Comparison of ENCODE assay signal across 17 cellular contexts in the genomic region with DNA sequence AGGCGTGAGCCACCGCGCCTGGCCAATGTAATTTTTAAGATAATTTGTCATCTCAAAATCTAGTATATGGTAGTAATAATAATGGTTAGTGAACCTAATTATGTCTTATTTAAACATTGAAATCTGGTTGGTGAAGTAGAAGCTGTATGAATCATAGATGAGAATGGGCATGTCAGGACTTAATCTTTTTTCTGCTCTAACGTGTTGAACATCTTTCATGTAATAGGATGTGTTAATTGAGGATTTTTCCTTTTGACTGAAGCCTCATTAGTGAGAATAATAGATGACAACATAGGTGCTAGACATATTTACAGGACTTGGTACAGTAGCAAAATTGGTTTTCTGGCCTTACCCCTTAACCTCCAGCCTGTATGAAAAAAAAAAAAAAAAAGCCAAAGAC.
DNase-seq lines count a peak whose midpoint lies in the region; ATAC-seq, FAIRE-seq and TF ChIP-seq lines count a peak whose summit lies in the region.
"Had no signal": no experiment of that assay in that cellular context is flagged by ENCODE, and none has a peak within 500 bp of the region (broad histone marks: within the 10 kb centered on the region; RNA-seq: fewer than 3 reads in every experiment).

No MANE protein-coding gene starts in this region.

- CTCF ChIA-PET in RWPE1 (lab: Yijun Ruan, JAX): no interaction called here

- no peak overlapping the region for H3K4me3 ChIP-seq in bronchial epithelial cell (ENCODE audit: low read depth, low read length)
- H3K4me3 ChIP-seq: HAP-1 had no signal

- DNase-seq in RWPE1 (ENCODE audit: low spot score): peak; percentile 27
- DNase-seq in bronchial epithelial cell (ENCODE audit: low read depth): peak; percentile 93
- DNase-seq in superior temporal gyrus (ENCODE audit: extremely low spot score): no peak
- no peak for DNase-seq in left cardiac atrium
- DNase-seq: C1 segment of cervical spinal cord; Caco-2; CD8-positive, alpha-beta T cell; DMS153; DND-41; GOT3; HFFc6 had no signal

- no peaks in the 10 kb centered on the region for H3K27me3 ChIP-seq in bronchial epithelial cell (ENCODE audit: control insufficient read depth, insufficient read depth, low read length)

- POLR2A ChIA-PET in RWPE1 (lab: Yijun Ruan, JAX; ENCODE audit: low non-redundant PET): no interaction called here

- TF ChIP-seq CTCF in RWPE1 (conservative IDR thresholded peaks at IDR 0.05; ENCODE audit: low read depth): no peak
- no peak for TF ChIP-seq CTCF in bronchial epithelial cell (IDR thresholded peaks at IDR 0.05; ENCODE audit: insufficient read depth, low read length, severe bottlenecking)

- ATAC-seq in esophagus mucosa (peak; percentile 81), left cardiac atrium (no peak), HG02623 (IDR thresholded peaks at IDR 0.05; ENCODE audit: unreplicated experiment) (no peak)
- ATAC-seq: CD8-positive, alpha-beta T cell had no signal

- H3K27ac ChIP-seq in RWPE1: no peak overlapping the region

- no peaks in the 10 kb centered on the region for H3K36me3 ChIP-seq in bronchial epithelial cell (ENCODE audit: control insufficient read depth, insufficient read depth, low read length)
- H3K36me3 ChIP-seq: HAP-1 had no signal

- no peak for FAIRE-seq in bronchial epithelial cell (lab: Jason Lieb, UNC)
- FAIRE-seq: G401.6, GM12892, H54 had no signal

- intact Hi-C loops in left cardiac atrium (cut with DNase I): no loop called here

Comparison
In these comparisons a context has a peak if more than half of its experiments do, and no peak if none do; other contexts are left out.
1. DNase-seq: peak in RWPE1 (single experiment) and bronchial epithelial cell (single experiment); none in superior temporal gyrus (single experiment) and left cardiac atrium (single experiment).